7 cellular contexts compared by ENCODE assay signal in genomic region chr18:47930844-47931706, GRCh38. TPM values are rescaled to one million over a fixed set of nuclear protein-coding genes. Genes with fewer than 3 reads are reported as not detected.
A peak's percentile ranks its signal among the peaks of the same experiment; 100 is the strongest.
DNase-seq lines count a peak whose midpoint lies in the region; ATAC-seq, FAIRE-seq and TF ChIP-seq lines count a peak whose summit lies in the region.

No MANE protein-coding gene starts in this region.

- H3K9me3 ChIP-seq in hepatocyte (ENCODE audit: low read depth), result no peaks in the 10 kb centered on the region

- in situ Hi-C loops in astrocyte of the cerebellum (cut with HindIII; ENCODE audit: low sequenced_read_pairs), result no loop called here

- peak overlapping the region; percentile 99 for H3K27ac ChIP-seq in hepatocyte

- peak overlapping the region; percentile 88 for H3K4me3 ChIP-seq in astrocyte of the cerebellum (ENCODE audit: low read depth, low read length)
- peak overlapping the region; percentile 36 for H3K4me3 ChIP-seq in hepatocyte

- TF ChIP-seq CTCF in astrocyte of the cerebellum (IDR thresholded peaks at IDR 0.05; ENCODE audit: low read depth, low read length, missing control alignments) (no peak), hepatocyte (IDR thresholded peaks at IDR 0.05; ENCODE audit: poor library complexity) (no peak)

- H3K79me2 ChIP-seq in hepatocyte, result peaks cover 36% of the 10 kb centered on the region

- H3K4me2 ChIP-seq in hepatocyte, result peak overlapping the region; percentile 77

- DNase-seq in GM18507 (ENCODE audit: extremely low spot score, insufficient read length, low read depth) (peak; percentile 80), NCI-H1930 (lab: John Stamatoyannopoulos, UW) (peak; percentile 96 to 99), T-helper 22 cell (ENCODE audit: low read depth) (peak; percentile 94), astrocyte of the cerebellum (ENCODE audit: low read depth) (peak; percentile 91), hepatocyte (ENCODE audit: low spot score) (peak; percentile 98), retina (peak; percentile 97)

- no peaks in the 10 kb centered on the region for H3K36me3 ChIP-seq in hepatocyte (replicated peaks; ENCODE audit: insufficient read depth, low read depth)

- H3K27me3 ChIP-seq in hepatocyte, result no peaks in the 10 kb centered on the region

- under 1% methylated on average over 48 of the region's 122 CpGs for WGBS in hepatocyte (ENCODE audit: low lambda C conversion rate, missing lambda C conversion rate)

- no peaks in the 10 kb centered on the region for H3K9me2 ChIP-seq in hepatocyte (replicated peaks; ENCODE audit: insufficient read depth)

- ATAC-seq in HG02973 (IDR thresholded peaks at IDR 0.05; ENCODE audit: unreplicated experiment), result peak; percentile 76

- peak overlapping the region; percentile 56 for H2AFZ ChIP-seq in hepatocyte

- peaks cover 17% of the 10 kb centered on the region for H3K4me1 ChIP-seq in hepatocyte (ENCODE audit: insufficient read depth)

- FAIRE-seq in GM18507 (lab: Jason Lieb, UNC), result peak; percentile 88

- H4K20me1 ChIP-seq in hepatocyte (ENCODE audit: insufficient read depth, poor library complexity, severe bottlenecking), result peaks cover 36% of the 10 kb centered on the region

RNA-seq across cellular contexts. Expression of gene SMAD2, which starts 0.6 kb away (rescaled TPM):
- 93.3 and 108 TPM in 2 replicates for total RNA-seq in hepatocyte
- polyA plus RNA-seq in hepatocyte, result 46.0 and 58.5 TPM in 2 replicates

Comparison
In these comparisons a context has a peak if more than half of its experiments do, and no peak if none do; other contexts are left out.
1. Peak in every context shown above with its lines: DNase-seq, ATAC-seq, H3K4me3 ChIP-seq and H3K27ac ChIP-seq.